Comparison of ENCODE assay signal across 21 cellular contexts in genomic region chr22:48954781-48955311, GRCh38.
DNase-seq lines count a peak whose midpoint lies in the region; ATAC-seq, FAIRE-seq and TF ChIP-seq lines count a peak whose summit lies in the region.
"Had no signal": no experiment of that assay in that cellular context is flagged by ENCODE, and none has a peak within 500 bp of the region (broad histone marks: within the 10 kb centered on the region; RNA-seq: fewer than 3 reads in every experiment).

No MANE protein-coding gene starts in this region.

- POLR2A ChIA-PET in WTC11 (lab: Charles Lee): interaction anchor here (0.6 kb wide), 2 partner anchors 27 to 146 kb away, joined by 4 to 5 read pairs; no protein-coding TSS in a partner anchor

- ATAC-seq in Right ventricle myocardium superior (ENCODE audit: poor library complexity): no peak
- no peak for ATAC-seq in WTC11
- ATAC-seq in HG02973 (IDR thresholded peaks at IDR 0.05; ENCODE audit: unreplicated experiment): no peak

- TF ChIP-seq CTCF in WTC11 (IDR thresholded peaks at IDR 0.05): no peak
- no peak for TF ChIP-seq CTCF in neural crest cell (conservative IDR thresholded peaks at IDR 0.05)

- intact Hi-C loops in cardiac septum (cut with DNase I): no loop called here
- intact Hi-C loops in Right ventricle myocardium superior (cut with DNase I): no loop called here

- H3K4me3 Mint-ChIP-seq in WTC11 (no peak overlapping the region), neural crest cell (no peak overlapping the region)
- H3K4me3 Mint-ChIP-seq: CD8-positive, alpha-beta memory T cell; central memory CD8-positive, alpha-beta T cell; memory B cell; nephron; T-helper 1 cell treated with Interleukin-12 subunit alpha and Interleukin-12 subunit beta and Interleukin-4 antibody, amounts not matched to agents 30 μg/mL and 1 μg/mL, for 36 hours had no signal

- H3K27ac Mint-ChIP-seq in WTC11 (no peak overlapping the region), neural crest cell (ENCODE audit: unreplicated experiment) (peak overlapping the region; percentile 67)
- H3K27ac Mint-ChIP-seq: CD8-positive, alpha-beta memory T cell; memory B cell; T-helper 1 cell treated with Interleukin-12 subunit alpha and Interleukin-12 subunit beta and Interleukin-4 antibody, amounts not matched to agents 30 μg/mL and 1 μg/mL, for 36 hours had no signal

- H3K27me3 Mint-ChIP-seq in WTC11 (ENCODE audit: low read depth) (peaks cover 6% of the 10 kb centered on the region; the same call in 1 of the 2 replicates), neural crest cell (ENCODE audit: low read depth) (no peaks in the 10 kb centered on the region)

- CTCF ChIA-PET in WTC11 (lab: Charles Lee): interaction anchor here (1.2 kb wide), 1 partner anchor 14 kb away, joined by 8 read pairs; no protein-coding TSS in a partner anchor

- H3K36me3 Mint-ChIP-seq in WTC11 (no peaks in the 10 kb centered on the region), neural crest cell (ENCODE audit: low read depth) (no peaks in the 10 kb centered on the region)
- H3K36me3 Mint-ChIP-seq: CD8-positive, alpha-beta memory T cell; memory B cell had no signal

- no peak for TF ChIP-seq POLR2A in GM12891 (IDR thresholded peaks at IDR 0.05; ENCODE audit: low read depth, low read length)

- H3K9me3 Mint-ChIP-seq in WTC11 (peaks cover 5% of the 10 kb centered on the region; the same call in 1 of the 2 replicates), neural crest cell (peaks cover 3% of the 10 kb centered on the region)
- H3K9me3 Mint-ChIP-seq: nephron had no signal

- DNase-seq in cardiac septum (ENCODE audit: low spot score) (peak; percentile 61), Right ventricle myocardium superior (no peak), WTC11 (ENCODE audit: low spot score) (no peak), neural crest cell (ENCODE audit: low read depth, low spot score) (no peak), ureter (ENCODE audit: low spot score) (peak; percentile 43), COLO668 (lab: John Stamatoyannopoulos, UW; ENCODE audit: unreplicated experiment) (no peak), GM12891 (ENCODE audit: insufficient read length, low spot score) (no peak)
- DNase-seq: amygdala; CD8-positive, alpha-beta memory T cell; effector memory CD4-positive, alpha-beta T cell; NCI-H1694 treated with DMSO at 0.1 percent for 48 hours; NCI-H510A; retina; stimulated activated CD4-positive, alpha-beta T cell treated with anti-CD3 and anti-CD28 coated beads, Interleukin-15, amount 100 ng/mL, for 24 hours; stimulated activated naive CD4-positive, alpha-beta T cell had no signal

- no peak for FAIRE-seq in GM12891 (lab: Jason Lieb, UNC)
- FAIRE-seq: H54 had no signal

- H3K4me1 Mint-ChIP-seq in WTC11: 0 out of 2 replicates have a peak, but pooled peaks cover 5% of the 10 kb centered on the region
- no peaks in the 10 kb centered on the region for H3K4me1 Mint-ChIP-seq in neural crest cell
- H3K4me1 Mint-ChIP-seq: memory B cell had no signal

TF ChIP-seq in WTC11, 78 proteins besides CTCF, POLR2A, EP300 and RAD21:
- TF ChIP-seq MAX (CRISPR knock-in tag; IDR thresholded peaks at IDR 0.05): 0 out of 2 replicates have a peak, but pooled peaks have one; percentile 7
- no peak for TF ChIP-seq ZNF425 (CRISPR knock-in tag; conservative IDR thresholded peaks at IDR 0.05)
- no peak for TF ChIP-seq HMGXB4 (CRISPR knock-in tag; IDR thresholded peaks at IDR 0.05)
- TF ChIP-seq ZNF121 (CRISPR knock-in tag; IDR thresholded peaks at IDR 0.05): no peak
- no peak for TF ChIP-seq ZNF396 (CRISPR knock-in tag; IDR thresholded peaks at IDR 0.05; ENCODE audit: borderline replicate concordance)
- TF ChIP-seq SMAD4 (CRISPR knock-in tag; IDR thresholded peaks at IDR 0.05): no peak
- TF ChIP-seq EMX1 (CRISPR knock-in tag; IDR thresholded peaks at IDR 0.05): no peak

TF ChIP-seq in GM12891, 5 proteins besides CTCF, POLR2A, EP300 and RAD21:
- TF ChIP-seq PAX5 (IDR thresholded peaks at IDR 0.05; ENCODE audit: insufficient read depth, low read length, severe bottlenecking): no peak
- no peak for TF ChIP-seq SPI1 (IDR thresholded peaks at IDR 0.05; ENCODE audit: low read depth, low read length)
- TF ChIP-seq TAF1 (IDR thresholded peaks at IDR 0.05; ENCODE audit: low read depth, low read length): no peak
- no peak for TF ChIP-seq POU2F2 (IDR thresholded peaks at IDR 0.05; ENCODE audit: low read depth, low read length)
- no peak for TF ChIP-seq POLR2AphosphoS5 (IDR thresholded peaks at IDR 0.05; ENCODE audit: low read depth, low read length)

Comparison
In these comparisons a context has a peak if more than half of its experiments do, and no peak if none do; other contexts are left out.
1. DNase-seq: peak in cardiac septum (single experiment) and ureter (single experiment); none in Right ventricle myocardium superior (single experiment), WTC11 (single experiment), neural crest cell (single experiment), COLO668 (single experiment) and GM12891 (single experiment).